1 cellular context compared by ENCODE assay signal in genomic region chr16:4802659-4803287, GRCh38.
TF ChIP-seq lines count a peak whose summit lies in the region.

No MANE protein-coding gene starts in this region.

TF ChIP-seq in HepG2, 621 proteins besides CTCF, POLR2A, EP300 and RAD21 (continued from another document):
- TF ChIP-seq ZNF784 (CRISPR knock-in tag; IDR thresholded peaks at IDR 0.05; ENCODE audit: borderline replicate concordance) (no peak), RFXAP (CRISPR knock-in tag; IDR thresholded peaks at IDR 0.05; ENCODE audit: borderline replicate concordance) (peak; percentile 53; the same call in 1 of the 2 replicates), MIER3 (CRISPR knock-in tag; IDR thresholded peaks at IDR 0.05; ENCODE audit: borderline replicate concordance) (peak; percentile 51; the same call in 1 of the 2 replicates), ZNF768 (CRISPR knock-in tag; IDR thresholded peaks at IDR 0.05) (no peak; the same call in 1 of the 2 replicates), ETS1 (CRISPR knock-in tag; IDR thresholded peaks at IDR 0.05) (0 out of 2 replicates have a peak, but pooled peaks have one; percentile 72), NFYC (CRISPR knock-in tag; IDR thresholded peaks at IDR 0.05) (peak; percentile 93), ERF (CRISPR knock-in tag; IDR thresholded peaks at IDR 0.05) (0 out of 2 replicates have a peak, but pooled peaks have one; percentile 64), SOX5 (CRISPR knock-in tag; IDR thresholded peaks at IDR 0.05; ENCODE audit: borderline replicate concordance) (0 out of 2 replicates have a peak, but pooled peaks have one; percentile 10), ZNF614 (CRISPR knock-in tag; IDR thresholded peaks at IDR 0.05; ENCODE audit: borderline replicate concordance) (0 out of 2 replicates have a peak, but pooled peaks have one; percentile 41), KMT2A (CRISPR knock-in tag; IDR thresholded peaks at IDR 0.05) (peak; percentile 45; the same call in 1 of the 2 replicates), KDM2A (CRISPR knock-in tag; IDR thresholded peaks at IDR 0.05; ENCODE audit: borderline replicate concordance, low read depth) (peak; percentile 99), FOXP1 (IDR thresholded peaks at IDR 0.05) (no peak), FOXP1 (CRISPR knock-in tag; IDR thresholded peaks at IDR 0.05) (no peak), NONO (IDR thresholded peaks at IDR 0.05) (no peak), NONO (CRISPR knock-in tag; conservative IDR thresholded peaks at IDR 0.05) (peak; percentile 35), MAZ (IDR thresholded peaks at IDR 0.05; ENCODE audit: borderline replicate concordance, low read depth, low read length) (peak; percentile 51; the same call in 1 of the 2 replicates), MAZ (CRISPR knock-in tag; IDR thresholded peaks at IDR 0.05; ENCODE audit: low read depth) (peak; percentile 60; the same call in 1 of the 2 replicates), ZNF274 (CRISPR knock-in tag; IDR thresholded peaks at IDR 0.05) (0 out of 2 replicates have a peak, but pooled peaks have one; percentile 3), ZNF329 (CRISPR knock-in tag; IDR thresholded peaks at IDR 0.05; ENCODE audit: low read depth) (no peak)
